In genomic region chr19:35977446-35978222, GRCh38 we compare ENCODE assay signal across 10 cellular contexts. TPM values are rescaled to one million over a fixed set of nuclear protein-coding genes. Genes with fewer than 3 reads are reported as not detected.
DNase-seq lines count a peak whose midpoint lies in the region; ATAC-seq and TF ChIP-seq lines count a peak whose summit lies in the region.
"Had no signal": no experiment of that assay in that cellular context is flagged by ENCODE, and none has a peak within 500 bp of the region (broad histone marks: within the 10 kb centered on the region; RNA-seq: fewer than 3 reads in every experiment).

No MANE protein-coding gene starts in this region.

- peaks cover 4% of the 10 kb centered on the region for H3K36me3 Mint-ChIP-seq in effector memory CD8-positive, alpha-beta T cell (ENCODE audit: insufficient read depth)

- H3K27me3 ChIP-seq in gastroesophageal sphincter = peaks cover 90% of the 10 kb centered on the region
- no peaks in the 10 kb centered on the region for H3K27me3 ChIP-seq in Peyer's patch

- TF ChIP-seq POLR2A in gastroesophageal sphincter (IDR thresholded peaks at IDR 0.05) (no peak), Peyer's patch (IDR thresholded peaks at IDR 0.05) (no peak)

- TF ChIP-seq CTCF in GM10266 (IDR thresholded peaks at IDR 0.05; ENCODE audit: control insufficient read depth, insufficient read depth, low read depth, missing control alignments) (peak; percentile 25), gastroesophageal sphincter (IDR thresholded peaks at IDR 0.05) (no peak), Peyer's patch (IDR thresholded peaks at IDR 0.05) (no peak)

- no peak overlapping the region for H3K4me3 Mint-ChIP-seq in effector memory CD8-positive, alpha-beta T cell

- no peak overlapping the region for H3K27ac ChIP-seq in gastroesophageal sphincter
- no peak overlapping the region for H3K27ac ChIP-seq in Peyer's patch
- H3K27ac ChIP-seq: HL-60 had no signal

- no peaks in the 10 kb centered on the region for H3K4me1 ChIP-seq in gastroesophageal sphincter
- no peaks in the 10 kb centered on the region for H3K4me1 ChIP-seq in Peyer's patch

- peak; percentile 12 for DNase-seq in ACHN
- no peak for DNase-seq in GM10266 (ENCODE audit: extremely low spot score)
- peak; percentile 79 for DNase-seq in NCI-H82 treated with DMSO at 0.1 percent for 48 hours (lab: John Stamatoyannopoulos, UW; ENCODE audit: unreplicated experiment)
- peak in 1 of 3 experiments; percentile 11 for DNase-seq in effector memory CD8-positive, alpha-beta T cell
- no peak for DNase-seq in NK-92 treated with Interleukin-12 subunit alpha and Interleukin-12 subunit beta, amount 100 ng/mL, for 24 hours (lab: John Stamatoyannopoulos, UW)
- DNase-seq in Peyer's patch = no peak

- TF ChIP-seq EP300 in gastroesophageal sphincter (IDR thresholded peaks at IDR 0.05) = no peak

- H3K4me1 Mint-ChIP-seq in effector memory CD8-positive, alpha-beta T cell (ENCODE audit: low read depth in 2 of 2) = peaks cover 0 to 3% of the 10 kb centered on the region in 2 donors

- H3K27me3 Mint-ChIP-seq in effector memory CD8-positive, alpha-beta T cell = peaks cover 10 to 49% of the 10 kb centered on the region in 2 donors

- peak; percentile 49 for ATAC-seq in effector memory CD8-positive, alpha-beta T cell (replicated peaks)
- ATAC-seq in gastroesophageal sphincter = no peak
- no peak for ATAC-seq in HG02798 (IDR thresholded peaks at IDR 0.05; ENCODE audit: poor library complexity, unreplicated experiment)

- H3K9me3 ChIP-seq in gastroesophageal sphincter = no peaks in the 10 kb centered on the region
- no peaks in the 10 kb centered on the region for H3K9me3 ChIP-seq in Peyer's patch

- H3K4me3 ChIP-seq in gastroesophageal sphincter (no peak overlapping the region), Peyer's patch (no peak overlapping the region)

- in situ Hi-C loops in ACHN (cut with HindIII; ENCODE audit: low pct_ligation_motif_present, low pct_unique_long_range_greater_than_20kb, low sequenced_read_pairs) = no loop called here

- WGBS in gastroesophageal sphincter (ENCODE audit: low coverage in 1 of 2), 2 donors = 77 to 81% methylated on average over 4 to 6 of the region's 14 CpGs

- no peaks in the 10 kb centered on the region for H3K9me3 Mint-ChIP-seq in effector memory CD8-positive, alpha-beta T cell

- H3K36me3 ChIP-seq in gastroesophageal sphincter (no peaks in the 10 kb centered on the region), Peyer's patch (no peaks in the 10 kb centered on the region)

- H3K27ac Mint-ChIP-seq in effector memory CD8-positive, alpha-beta T cell = no peak overlapping the region

RNA-seq across cellular contexts. Expression of gene SDHAF1, which starts 17.4 kb away (rescaled TPM):
- total RNA-seq in gastroesophageal sphincter (10 to 100 TPM; 44.0 to 52.7 (median 49.8) TPM), Peyer's patch (10 to 100 TPM; 15.7 to 48.0 (median 39.1) TPM)

RNA-seq across cellular contexts. Expression of gene SYNE4, which starts 31.0 kb away (rescaled TPM):
- total RNA-seq in gastroesophageal sphincter (under 1 TPM in 3 of 4 donors, not detected in 1; 0.39 to 0.62 (median 0.47) TPM), Peyer's patch (1 to 10 TPM in 2 of 4 donors, under 1 TPM in 1, not detected in 1; 0.67 to 6.8 (median 6.1) TPM)
- total RNA-seq: myocyte had no signal

RNA-seq across cellular contexts. Expression of gene ALKBH6, which starts 36.4 kb away (rescaled TPM):
- total RNA-seq in gastroesophageal sphincter = 10 to 100 TPM; 10.7 to 38.3 (median 25.3) TPM
- 10 to 100 TPM; 26.4 to 56.9 (median 39.8) TPM for total RNA-seq in Peyer's patch

RNA-seq across cellular contexts. Expression of gene LRFN3, which starts 41.5 kb away (rescaled TPM):
- 10 to 100 TPM in 2 of 4 donors, 1 to 10 TPM in 2; 6.7 to 18.5 (median 9.1) TPM for total RNA-seq in gastroesophageal sphincter
- total RNA-seq in Peyer's patch = 10 to 100 TPM in 3 of 4 donors, 1 to 10 TPM in 1; 8.3 to 34.4 (median 22.1) TPM

RNA-seq across cellular contexts. Expression of gene CLIP3, which starts 55.0 kb away (rescaled TPM):
- 10 to 100 TPM; 26.8 to 66.2 (median 31.1) TPM for total RNA-seq in gastroesophageal sphincter
- 1 to 10 TPM; 1.8 to 9.8 (median 5.2) TPM for total RNA-seq in Peyer's patch

Comparison
In these comparisons a context has a peak if more than half of its experiments do, and no peak if none do; other contexts are left out.
1. DNase-seq: peak in ACHN (single experiment) and NCI-H82 treated with DMSO at 0.1 percent for 48 hours (single experiment); none in GM10266 (single experiment), NK-92 treated with Interleukin-12 subunit alpha and Interleukin-12 subunit beta, amount 100 ng/mL, for 24 hours (single experiment) and Peyer's patch (0 of 3).